ENCODE assay signal across 18 cellular contexts in the genomic region with DNA sequence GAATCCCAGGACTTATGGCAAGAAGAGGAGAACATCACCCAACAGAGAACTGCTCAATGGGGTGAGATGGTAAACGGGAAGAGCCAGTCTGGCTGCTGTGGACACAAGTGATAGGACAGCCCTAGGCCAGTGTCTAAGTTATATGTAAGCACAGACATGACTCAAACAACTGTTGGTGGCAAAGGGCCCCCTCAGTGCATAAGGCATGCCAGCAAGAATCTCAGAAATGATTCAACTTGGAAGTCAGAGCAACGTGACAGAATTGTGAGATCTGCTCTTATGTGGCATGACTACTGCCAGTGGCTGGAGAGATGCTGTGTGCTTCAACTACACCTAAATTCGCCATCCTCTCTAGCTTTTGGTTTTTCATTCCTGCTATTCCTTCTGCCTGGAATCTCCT. TPM values are rescaled to one million over a fixed set of nuclear protein-coding genes. Genes with fewer than 3 reads are reported as not detected.
DNase-seq lines count a peak whose midpoint lies in the region; ATAC-seq and TF ChIP-seq lines count a peak whose summit lies in the region.
"Had no signal": no experiment of that assay in that cellular context is flagged by ENCODE, and none has a peak within 500 bp of the region (broad histone marks: within the 10 kb centered on the region; RNA-seq: fewer than 3 reads in every experiment).

No MANE protein-coding gene starts in this region.

- no peak for TF ChIP-seq CTCF in epithelial cell of proximal tubule (conservative IDR thresholded peaks at IDR 0.05; ENCODE audit: low read depth, low read length)

- no peak for ATAC-seq in GM18868 (IDR thresholded peaks at IDR 0.05; ENCODE audit: unreplicated experiment)
- ATAC-seq: HCT116, right lobe of liver had no signal

- H3K4me3 ChIP-seq in epithelial cell of proximal tubule (ENCODE audit: low read depth, low read length) (no peak overlapping the region), skeletal muscle cell (ENCODE audit: low read depth, low read length) (no peak overlapping the region)
- H3K4me3 ChIP-seq: right lobe of liver, transverse colon had no signal

- DNase-seq in EL: peak; percentile 75
- peak; percentile 46 for DNase-seq in RKO (ENCODE audit: low spot score)
- DNase-seq in epithelial cell of proximal tubule (ENCODE audit: low read depth): peak; percentile 31
- DNase-seq in skeletal muscle cell (ENCODE audit: low read depth): peak; percentile 45
- DNase-seq in NCI-H82 (lab: John Stamatoyannopoulos, UW): no peak
- no peak for DNase-seq in RPMI8226
- no peak for DNase-seq in NCI-H510A (lab: John Stamatoyannopoulos, UW)
- DNase-seq: activated gamma-delta T cell treated with Interleukin-2 at 50 U/mL for 16 hours; DMS79; effector CD4-positive, alpha-beta T cell; immature natural killer cell; NCI-H1436 treated with DMSO at 0.1 percent for 48 hours; NCI-H345; right lobe of liver; stimulated activated CD4-positive, alpha-beta T cell treated with anti-CD3 and anti-CD28 coated beads, Interleukin-4, amount 100 ng/mL, for 4 hours; transverse colon had no signal

RNA-seq across cellular contexts. Expression of gene SLN, which starts 7.4 kb away (rescaled TPM):
- total RNA-seq in epithelial cell of proximal tubule: 3.2 TPM in 1 of 2 replicates, not detected in the other

Comparison
In these comparisons a context has a peak if more than half of its experiments do, and no peak if none do; other contexts are left out.
1. DNase-seq: peak in EL (single experiment), RKO (single experiment), epithelial cell of proximal tubule (single experiment) and skeletal muscle cell (single experiment); none in NCI-H82 (single experiment), RPMI8226 (single experiment) and NCI-H510A (single experiment).